17 cellular contexts compared by ENCODE assay signal in genomic region chr1:204096931-204097330, GRCh38. TPM values are rescaled to one million over a fixed set of nuclear protein-coding genes. Genes with fewer than 3 reads are reported as not detected.
A peak's percentile ranks its signal among the peaks of the same experiment; 100 is the strongest.
DNase-seq lines count a peak whose midpoint lies in the region; ATAC-seq and TF ChIP-seq lines count a peak whose summit lies in the region.
"Had no signal": no experiment of that assay in that cellular context is flagged by ENCODE, and none has a peak within 500 bp of the region (broad histone marks: within the 10 kb centered on the region; RNA-seq: fewer than 3 reads in every experiment).

No MANE protein-coding gene starts in this region.

- peaks cover 7% of the 10 kb centered on the region for H3K4me1 Mint-ChIP-seq in activated T-cell treated with anti-CD3 and anti-CD28 coated beads, Interleukin-2, amount 50 U/mL, for 72 hours (ENCODE audit: low read depth)
- H3K4me1 Mint-ChIP-seq in WTC11, result peaks cover 75% of the 10 kb centered on the region
- H3K4me1 Mint-ChIP-seq in nephron, result peaks cover 40% of the 10 kb centered on the region
- H3K4me1 Mint-ChIP-seq in stimulated activated effector memory CD8-positive, alpha-beta T cell treated with anti-CD3 and anti-CD28 coated beads, Interleukin-12 subunit alpha, Interleukin-12 subunit beta, amount 100 ng/mL, for 72 hours, result peaks cover 49% of the 10 kb centered on the region
- H3K4me1 Mint-ChIP-seq: B cell had no signal

- no peaks in the 10 kb centered on the region for H3K9me3 Mint-ChIP-seq in activated T-cell treated with anti-CD3 and anti-CD28 coated beads, Interleukin-2, amount 50 U/mL, for 72 hours
- H3K9me3 Mint-ChIP-seq in WTC11 (no peaks in the 10 kb centered on the region), nephron (no peaks in the 10 kb centered on the region)
- no peaks in the 10 kb centered on the region for H3K9me3 Mint-ChIP-seq in stimulated activated effector memory CD8-positive, alpha-beta T cell treated with anti-CD3 and anti-CD28 coated beads, Interleukin-12 subunit alpha, Interleukin-12 subunit beta, amount 100 ng/mL, for 72 hours

- no peaks in the 10 kb centered on the region for H3K27me3 Mint-ChIP-seq in activated T-cell treated with anti-CD3 and anti-CD28 coated beads, Interleukin-2, amount 50 U/mL, for 72 hours (ENCODE audit: low read depth)
- H3K27me3 Mint-ChIP-seq in WTC11 (ENCODE audit: low read depth) (no peaks in the 10 kb centered on the region), nephron (ENCODE audit: low read depth) (no peaks in the 10 kb centered on the region)

- H3K36me3 Mint-ChIP-seq in activated T-cell treated with anti-CD3 and anti-CD28 coated beads, Interleukin-2, amount 50 U/mL, for 72 hours (ENCODE audit: insufficient read depth in 2 of 2), result no peaks in the 10 kb centered on the region
- no peaks in the 10 kb centered on the region for H3K36me3 Mint-ChIP-seq in WTC11
- H3K36me3 Mint-ChIP-seq in nephron (ENCODE audit: low read depth), result no peaks in the 10 kb centered on the region
- H3K36me3 Mint-ChIP-seq in stimulated activated effector memory CD8-positive, alpha-beta T cell treated with anti-CD3 and anti-CD28 coated beads, Interleukin-12 subunit alpha, Interleukin-12 subunit beta, amount 100 ng/mL, for 72 hours, result peaks cover 4% of the 10 kb centered on the region

- DNase-seq in activated T-cell treated with anti-CD3 and anti-CD28 coated beads, Interleukin-2, amount 50 U/mL, for 72 hours, result no peak
- DNase-seq in activated T-cell treated with anti-CD3 and anti-CD28 coated beads, Interleukin-2, amount 50 U/mL, for 1 hour, result no peak
- DNase-seq in WTC11 (ENCODE audit: low spot score), result no peak
- no peak for DNase-seq in stimulated activated effector memory CD8-positive, alpha-beta T cell treated with anti-CD3 and anti-CD28 coated beads, Interleukin-12 subunit alpha, Interleukin-12 subunit beta, amount 100 ng/mL, for 72 hours (ENCODE audit: low spot score in 2 of 2)
- no peak for DNase-seq in NCI-H1694 (lab: John Stamatoyannopoulos, UW)
- DNase-seq in SIG-M5 (lab: John Stamatoyannopoulos, UW), result no peak
- DNase-seq: DMS79 treated with DMSO at 0.1 percent for 48 hours; KBM-7; NCI-H1105 treated with DMSO at 0.1 percent for 48 hours; NCI-H1694 treated with DMSO at 0.1 percent for 48 hours; NCI-H510A; NCI-H748 treated with DMSO at 0.1 percent for 48 hours; NK-92 treated with Interleukin-12 subunit alpha and Interleukin-12 subunit beta, amount 100 ng/mL, for 24 hours; SHP77 had no signal

- POLR2A ChIA-PET in WTC11 (lab: Charles Lee), result no interaction called here

- CTCF ChIA-PET in WTC11 (lab: Charles Lee), result no interaction called here

- no peak for ATAC-seq in activated T-cell treated with anti-CD3 and anti-CD28 coated beads, Interleukin-2, amount 50 U/mL, for 72 hours (replicated peaks in 1 of 2)
- ATAC-seq in WTC11, result no peak
- ATAC-seq in stimulated activated effector memory CD8-positive, alpha-beta T cell treated with anti-CD3 and anti-CD28 coated beads, Interleukin-12 subunit alpha, Interleukin-12 subunit beta, amount 100 ng/mL, for 72 hours, result peak; percentile 71
- no peak for ATAC-seq in HG02642 (IDR thresholded peaks at IDR 0.05; ENCODE audit: poor library complexity, unreplicated experiment)

- H3K27ac Mint-ChIP-seq in activated T-cell treated with anti-CD3 and anti-CD28 coated beads, Interleukin-2, amount 50 U/mL, for 72 hours, result peak overlapping the region; percentile 36
- H3K27ac Mint-ChIP-seq in WTC11 (peak overlapping the region; percentile 61), nephron (peak overlapping the region in 2 of 3 experiments; percentile 20 to 39)
- H3K27ac Mint-ChIP-seq in stimulated activated effector memory CD8-positive, alpha-beta T cell treated with anti-CD3 and anti-CD28 coated beads, Interleukin-12 subunit alpha, Interleukin-12 subunit beta, amount 100 ng/mL, for 72 hours, result peak overlapping the region; percentile 74
- H3K27ac Mint-ChIP-seq: B cell had no signal

- no peak overlapping the region for H3K4me3 Mint-ChIP-seq in activated T-cell treated with anti-CD3 and anti-CD28 coated beads, Interleukin-2, amount 50 U/mL, for 72 hours
- H3K4me3 Mint-ChIP-seq in WTC11, result no peak overlapping the region
- H3K4me3 Mint-ChIP-seq in nephron, result no peak overlapping the region
- H3K4me3 Mint-ChIP-seq in stimulated activated effector memory CD8-positive, alpha-beta T cell treated with anti-CD3 and anti-CD28 coated beads, Interleukin-12 subunit alpha, Interleukin-12 subunit beta, amount 100 ng/mL, for 72 hours, result no peak overlapping the region
- H3K4me3 Mint-ChIP-seq: B cell had no signal

- TF ChIP-seq CTCF in WTC11 (IDR thresholded peaks at IDR 0.05), result no peak
- TF ChIP-seq CTCF in nephron (IDR thresholded peaks at IDR 0.05; ENCODE audit: unreplicated experiment in 3 of 3), result no peak

TF ChIP-seq in WTC11, 78 proteins besides CTCF, POLR2A, EP300 and RAD21:
- TF ChIP-seq ATF1 (CRISPR knock-in tag; IDR thresholded peaks at IDR 0.05), result no peak
- 0 out of 2 replicates have a peak, but pooled peaks have one; percentile 12 for TF ChIP-seq ZNF512 (CRISPR knock-in tag; IDR thresholded peaks at IDR 0.05; ENCODE audit: borderline replicate concordance)
TF ChIP-seq in WTC11: peak in this region for 1.

RNA-seq across cellular contexts. Expression of gene SOX13, which starts 24.0 kb away (rescaled TPM):
- total RNA-seq in activated T-cell treated with anti-CD3 and anti-CD28 coated beads, Interleukin-2, amount 50 U/mL, for 72 hours, result 1 to 10 TPM; 1.9 to 3.9 TPM
- 139 to 171 TPM (median 148 TPM) in 3 replicates for total RNA-seq in WTC11 (2021)

RNA-seq across cellular contexts. Expression of gene ETNK2, which starts 54.9 kb away (rescaled TPM):
- total RNA-seq in activated T-cell treated with anti-CD3 and anti-CD28 coated beads, Interleukin-2, amount 50 U/mL, for 72 hours, result 1 to 10 TPM; 1.7 TPM
- total RNA-seq in WTC11 (2021), result 18.3 to 20.2 TPM (median 19.7 TPM) in 3 replicates

Comparison
In these comparisons a context has a peak if more than half of its experiments do, and no peak if none do; other contexts are left out.
1. RNA of gene SOX13, which starts 24.0 kb away (total RNA-seq): 139 to 171 TPM in WTC11; 1.9 to 3.9 TPM in activated T-cell treated with anti-CD3 and anti-CD28 coated beads, Interleukin-2, amount 50 U/mL, for 72 hours; every median in the first group is over 10 times any median in the second.
2. Peak in every context shown above with its lines, with median percentiles within 50 percentile points of each other: H3K27ac Mint-ChIP-seq.